In genomic region chr4:118265312-118266144, GRCh38 we compare ENCODE assay signal across 8 cellular contexts.
DNase-seq lines count a peak whose midpoint lies in the region; ATAC-seq and TF ChIP-seq lines count a peak whose summit lies in the region.

No MANE protein-coding gene starts in this region.

- TF ChIP-seq CTCF in AG04450 (IDR thresholded peaks at IDR 0.05; ENCODE audit: low read depth, low read length): no peak
- no peak for TF ChIP-seq CTCF in RWPE1 (conservative IDR thresholded peaks at IDR 0.05; ENCODE audit: low read depth)

- peak overlapping the region; percentile 58 for H3K4me3 ChIP-seq in AG04450 (ENCODE audit: low read depth, low read length)

- no peak overlapping the region for H3K27ac ChIP-seq in AG04450 (ENCODE audit: low read depth, low read length)
- no peak overlapping the region for H3K27ac ChIP-seq in RWPE1

- H3K9me3 Mint-ChIP-seq in activated naive CD4-positive, alpha-beta T cell treated with anti-CD3 and anti-CD28 coated beads, Interleukin-2, amount 50 U/mL, for 72 hours: peaks cover 0 to 6% of the 10 kb centered on the region in 2 donors
- no peaks in the 10 kb centered on the region for H3K9me3 Mint-ChIP-seq in stimulated activated naive CD8-positive, alpha-beta T cell treated with anti-CD3 and anti-CD28 coated beads, Interleukin-15, Interleukin-2, amounts not matched to agents 100 ng/mL and 50 ng/mL, for 24 hours

- H3K36me3 Mint-ChIP-seq in activated naive CD4-positive, alpha-beta T cell treated with anti-CD3 and anti-CD28 coated beads, Interleukin-2, amount 50 U/mL, for 72 hours: peaks cover 7 to 8% of the 10 kb centered on the region in 2 donors
- H3K36me3 Mint-ChIP-seq in stimulated activated naive CD8-positive, alpha-beta T cell treated with anti-CD3 and anti-CD28 coated beads, Interleukin-15, Interleukin-2, amounts not matched to agents 100 ng/mL and 50 ng/mL, for 24 hours (ENCODE audit: low read depth): no peaks in the 10 kb centered on the region

- peaks cover 21% of the 10 kb centered on the region for H3K27me3 Mint-ChIP-seq in stimulated activated naive CD8-positive, alpha-beta T cell treated with anti-CD3 and anti-CD28 coated beads, Interleukin-15, Interleukin-2, amounts not matched to agents 100 ng/mL and 50 ng/mL, for 24 hours

- no peak overlapping the region for H3K27ac Mint-ChIP-seq in activated naive CD4-positive, alpha-beta T cell treated with anti-CD3 and anti-CD28 coated beads, Interleukin-2, amount 50 U/mL, for 72 hours
- H3K27ac Mint-ChIP-seq in stimulated activated naive CD8-positive, alpha-beta T cell treated with anti-CD3 and anti-CD28 coated beads, Interleukin-15, Interleukin-2, amounts not matched to agents 100 ng/mL and 50 ng/mL, for 24 hours: no peak overlapping the region

- CTCF ChIA-PET in AG04450 (lab: Charles Lee): interaction anchor here (1.5 kb wide), 1 partner anchor 41 kb away, joined by 4 read pairs; no protein-coding TSS in a partner anchor
- CTCF ChIA-PET in RWPE1 (lab: Yijun Ruan, JAX): interaction anchor here (0.6 kb wide), 1 partner anchor 398 kb away, joined by 3 read pairs; no protein-coding TSS in a partner anchor

- peak; percentile 88 for ATAC-seq in HG02759 (IDR thresholded peaks at IDR 0.05; ENCODE audit: unreplicated experiment)
- ATAC-seq in activated naive CD4-positive, alpha-beta T cell treated with anti-CD3 and anti-CD28 coated beads, Interleukin-2, amount 50 U/mL, for 72 hours: peak; percentile 72 to 77

- H3K4me1 Mint-ChIP-seq in stimulated activated naive CD8-positive, alpha-beta T cell treated with anti-CD3 and anti-CD28 coated beads, Interleukin-15, Interleukin-2, amounts not matched to agents 100 ng/mL and 50 ng/mL, for 24 hours (ENCODE audit: low read depth): no peaks in the 10 kb centered on the region

- no peaks in the 10 kb centered on the region for H3K27me3 ChIP-seq in AG04450 (ENCODE audit: control insufficient read depth, insufficient read depth, low read length)

- POLR2A ChIA-PET in AG04450 (lab: Yijun Ruan, JAX) (no interaction called here), RWPE1 (lab: Yijun Ruan, JAX; ENCODE audit: low non-redundant PET) (no interaction called here)

- DNase-seq in AG04450 (ENCODE audit: low read depth, low spot score): no peak
- DNase-seq in activated naive CD4-positive, alpha-beta T cell treated with anti-CD3 and anti-CD28 coated beads, Interleukin-2, amount 50 U/mL, for 72 hours (ENCODE audit: low spot score in 2 of 2): peak; percentile 19 to 59
- peak; percentile 21 for DNase-seq in iris pigment epithelial cell (ENCODE audit: low read depth)
- DNase-seq in RWPE1 (ENCODE audit: low spot score): no peak
- no peak for DNase-seq in NCI-H187 (lab: John Stamatoyannopoulos, UW)
- no peak for DNase-seq in D341Med (ENCODE audit: low spot score)

- H3K9me3 ChIP-seq in AG04450 (ENCODE audit: control insufficient read depth, insufficient read depth, low read length): no peaks in the 10 kb centered on the region; the same call in 1 of the 2 replicates

- peak overlapping the region; percentile 52 for H3K4me3 Mint-ChIP-seq in stimulated activated naive CD8-positive, alpha-beta T cell treated with anti-CD3 and anti-CD28 coated beads, Interleukin-15, Interleukin-2, amounts not matched to agents 100 ng/mL and 50 ng/mL, for 24 hours

Comparison
In these comparisons a context has a peak if more than half of its experiments do, and no peak if none do; other contexts are left out.
1. DNase-seq: peak in activated naive CD4-positive, alpha-beta T cell treated with anti-CD3 and anti-CD28 coated beads, Interleukin-2, amount 50 U/mL, for 72 hours (2 of 2) and iris pigment epithelial cell (single experiment); none in AG04450 (single experiment), RWPE1 (single experiment), NCI-H187 (0 of 2) and D341Med (single experiment).